Comparison of ENCODE assay signal across 17 cellular contexts in genomic region chr13:65844266-65844841, GRCh38.
DNase-seq lines count a peak whose midpoint lies in the region; ATAC-seq and TF ChIP-seq lines count a peak whose summit lies in the region.
"Had no signal": no experiment of that assay in that cellular context is flagged by ENCODE, and none has a peak within 500 bp of the region (broad histone marks: within the 10 kb centered on the region; RNA-seq: fewer than 3 reads in every experiment).

No MANE protein-coding gene starts in this region.

- H3K4me1 Mint-ChIP-seq in stimulated activated memory B cell treated with anti-CD40 and anti-IgM and Interleukin-4, amounts not matched to agents 10 μg/mL and 1 μg/mL and 100 μg/mL, for 72 hours = no peaks in the 10 kb centered on the region
- H3K4me1 Mint-ChIP-seq in nephron progenitor cell = no peaks in the 10 kb centered on the region
- H3K4me1 Mint-ChIP-seq: H9 had no signal

- TF ChIP-seq CTCF in lower lobe of right lung (IDR thresholded peaks at IDR 0.05) = no peak
- TF ChIP-seq CTCF in nephron progenitor cell (IDR thresholded peaks at IDR 0.05) = no peak
- no peak for TF ChIP-seq CTCF in BE2C (IDR thresholded peaks at IDR 0.05; ENCODE audit: low read depth, low read length)

- H3K36me3 ChIP-seq in lower lobe of right lung (no peaks in the 10 kb centered on the region), BE2C (no peaks in the 10 kb centered on the region)

- H3K27ac ChIP-seq in lower lobe of right lung = no peak overlapping the region
- H3K27ac ChIP-seq: C4-2B had no signal

- intact Hi-C loops in lower lobe of right lung (cut with DNase I) = no loop called here

- H3K27me3 ChIP-seq in lower lobe of right lung (ENCODE audit: low read depth) (no peaks in the 10 kb centered on the region), BE2C (no peaks in the 10 kb centered on the region)

- H3K4me1 ChIP-seq in lower lobe of right lung (no peaks in the 10 kb centered on the region), BE2C (no peaks in the 10 kb centered on the region)
- H3K4me1 ChIP-seq: Caco-2 had no signal

- H3K4me3 ChIP-seq in lower lobe of right lung = no peak overlapping the region
- no peak overlapping the region for H3K4me3 ChIP-seq in BE2C (ENCODE audit: low read depth, low read length)
- H3K4me3 ChIP-seq: GM12878 had no signal

- ATAC-seq in lower lobe of right lung = peak; percentile 29 to 52
- ATAC-seq in stimulated activated memory B cell treated with anti-CD40 and anti-IgM and Interleukin-4, amounts not matched to agents 10 μg/mL and 1 μg/mL and 100 μg/mL, for 72 hours = peak; percentile 36
- ATAC-seq: GM12878 had no signal

- H3K4me3 Mint-ChIP-seq in stimulated activated memory B cell treated with anti-CD40 and anti-IgM and Interleukin-4, amounts not matched to agents 10 μg/mL and 1 μg/mL and 100 μg/mL, for 72 hours = no peak overlapping the region
- H3K4me3 Mint-ChIP-seq in nephron progenitor cell = no peak overlapping the region
- H3K4me3 Mint-ChIP-seq: CD4-positive, alpha-beta T cell; H9 had no signal

- H3K36me3 Mint-ChIP-seq in stimulated activated memory B cell treated with anti-CD40 and anti-IgM and Interleukin-4, amounts not matched to agents 10 μg/mL and 1 μg/mL and 100 μg/mL, for 72 hours = no peaks in the 10 kb centered on the region
- no peaks in the 10 kb centered on the region for H3K36me3 Mint-ChIP-seq in nephron progenitor cell (ENCODE audit: low read depth)

- peak; percentile 46 for DNase-seq in DMS53 (lab: John Stamatoyannopoulos, UW)
- DNase-seq in DMS53 treated with DMSO at 0.1 percent for 48 hours (lab: John Stamatoyannopoulos, UW; ENCODE audit: unreplicated experiment) = peak; percentile 0
- no peak for DNase-seq in lower lobe of right lung
- DNase-seq in nephron progenitor cell = no peak
- DNase-seq in NCI-H446 treated with DMSO at 0.1 percent for 48 hours (lab: John Stamatoyannopoulos, UW) = no peak
- DNase-seq in BE2C = no peak
- DNase-seq: ACHN; Caco-2; CD4-positive, alpha-beta T cell; DMS153; DND-41; EL; GOT3; H9 had no signal

- H3K27ac Mint-ChIP-seq in stimulated activated memory B cell treated with anti-CD40 and anti-IgM and Interleukin-4, amounts not matched to agents 10 μg/mL and 1 μg/mL and 100 μg/mL, for 72 hours = no peak overlapping the region
- no peak overlapping the region for H3K27ac Mint-ChIP-seq in nephron progenitor cell
- H3K27ac Mint-ChIP-seq: CD4-positive, alpha-beta T cell had no signal

- peaks cover 7% of the 10 kb centered on the region for H3K9me3 Mint-ChIP-seq in stimulated activated memory B cell treated with anti-CD40 and anti-IgM and Interleukin-4, amounts not matched to agents 10 μg/mL and 1 μg/mL and 100 μg/mL, for 72 hours
- no peaks in the 10 kb centered on the region for H3K9me3 Mint-ChIP-seq in nephron progenitor cell
- H3K9me3 Mint-ChIP-seq: H9 had no signal

- H3K9me3 ChIP-seq in lower lobe of right lung = no peaks in the 10 kb centered on the region
- H3K9me3 ChIP-seq in BE2C = no peaks in the 10 kb centered on the region
- H3K9me3 ChIP-seq: Caco-2 had no signal

- no peaks in the 10 kb centered on the region for H3K27me3 Mint-ChIP-seq in stimulated activated memory B cell treated with anti-CD40 and anti-IgM and Interleukin-4, amounts not matched to agents 10 μg/mL and 1 μg/mL and 100 μg/mL, for 72 hours
- H3K27me3 Mint-ChIP-seq in nephron progenitor cell (ENCODE audit: low read depth, poor library complexity) = peaks cover 3% of the 10 kb centered on the region
- H3K27me3 Mint-ChIP-seq: CD4-positive, alpha-beta T cell had no signal

Comparison
In these comparisons a context has a peak if more than half of its experiments do, and no peak if none do; other contexts are left out.
1. DNase-seq: peak in DMS53 (single experiment) and DMS53 treated with DMSO at 0.1 percent for 48 hours (single experiment); none in lower lobe of right lung (single experiment), nephron progenitor cell (single experiment), NCI-H446 treated with DMSO at 0.1 percent for 48 hours (single experiment) and BE2C (single experiment).